ENCODE assay signal across 8 cellular contexts in the genomic region with DNA sequence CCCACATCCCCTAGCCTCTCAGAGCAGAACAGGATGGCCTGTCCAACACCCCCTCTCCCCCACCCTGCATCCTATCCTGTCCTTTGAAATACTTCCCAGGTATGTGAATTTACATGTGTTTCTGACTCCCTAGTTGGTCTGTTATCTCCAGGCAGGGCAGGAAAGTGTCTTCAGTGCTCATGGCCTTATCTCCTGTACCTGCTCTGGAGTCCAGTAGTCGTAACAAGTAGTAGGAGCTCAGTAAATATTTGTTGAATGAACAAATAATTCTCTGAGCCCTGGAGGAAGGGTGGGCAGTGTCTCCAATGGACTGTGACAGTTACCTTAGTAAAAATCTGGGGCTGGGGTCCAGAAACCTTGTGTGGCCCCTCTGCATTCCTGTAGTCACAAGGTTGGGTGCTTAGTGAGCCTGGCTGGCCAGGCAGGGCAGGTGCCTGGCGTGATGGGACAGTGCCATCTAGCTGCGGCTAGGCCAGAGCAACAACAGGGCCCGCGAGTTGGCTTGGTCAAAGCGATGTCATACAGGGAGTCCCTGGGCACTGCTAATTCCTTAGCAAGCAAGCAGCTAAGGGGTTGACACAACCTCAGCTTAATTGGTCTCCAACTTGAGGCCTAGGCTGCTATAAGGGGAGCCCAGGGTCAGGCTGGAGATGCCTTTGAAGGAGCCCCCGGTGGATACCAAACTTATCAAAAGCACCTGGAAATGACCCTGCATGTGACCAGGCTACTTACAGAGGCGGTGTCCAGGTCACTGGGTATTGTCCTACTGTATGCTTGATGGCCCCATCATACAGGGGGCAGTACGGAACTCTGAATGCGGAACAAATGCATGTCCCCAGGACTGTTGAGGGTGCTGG.
A peak's percentile ranks its signal among the peaks of the same experiment; 100 is the strongest.
DNase-seq lines count a peak whose midpoint lies in the region; ATAC-seq and TF ChIP-seq lines count a peak whose summit lies in the region.

No MANE protein-coding gene starts in this region.

- peaks cover 1% of the 10 kb centered on the region for H3K4me1 ChIP-seq in mucosa of descending colon (ENCODE audit: low read depth)

- no peaks in the 10 kb centered on the region for H3K36me3 Mint-ChIP-seq in endothelial cell (ENCODE audit: low read depth, unreplicated experiment)
- no peaks in the 10 kb centered on the region for H3K36me3 Mint-ChIP-seq in stimulated activated naive B cell treated with anti-CD40 and anti-IgM and Interleukin-4, amounts not matched to agents 10 μg/mL and 1 μg/mL and 100 μg/mL, for 72 hours

- H3K4me3 ChIP-seq in mucosa of descending colon, result no peak overlapping the region

- TF ChIP-seq CTCF in endothelial cell (IDR thresholded peaks at IDR 0.05; ENCODE audit: unreplicated experiment) (peak; percentile 29), mucosa of descending colon (IDR thresholded peaks at IDR 0.05) (peak; percentile 64)

- peaks cover 10% of the 10 kb centered on the region for H3K4me1 Mint-ChIP-seq in endothelial cell (ENCODE audit: unreplicated experiment)
- peaks cover 2 to 3% of the 10 kb centered on the region in 2 donors for H3K4me1 Mint-ChIP-seq in stimulated activated naive B cell treated with anti-CD40 and anti-IgM and Interleukin-4, amounts not matched to agents 10 μg/mL and 1 μg/mL and 100 μg/mL, for 72 hours

- H3K27me3 Mint-ChIP-seq in endothelial cell (ENCODE audit: unreplicated experiment), result peaks cover 9% of the 10 kb centered on the region
- peaks cover 7 to 23% of the 10 kb centered on the region in 2 donors for H3K27me3 Mint-ChIP-seq in stimulated activated naive B cell treated with anti-CD40 and anti-IgM and Interleukin-4, amounts not matched to agents 10 μg/mL and 1 μg/mL and 100 μg/mL, for 72 hours

- no peak overlapping the region for H3K27ac Mint-ChIP-seq in endothelial cell (ENCODE audit: unreplicated experiment)
- no peak overlapping the region for H3K27ac Mint-ChIP-seq in stimulated activated naive B cell treated with anti-CD40 and anti-IgM and Interleukin-4, amounts not matched to agents 10 μg/mL and 1 μg/mL and 100 μg/mL, for 72 hours

- no peaks in the 10 kb centered on the region for H3K9me3 Mint-ChIP-seq in endothelial cell (ENCODE audit: unreplicated experiment)
- H3K9me3 Mint-ChIP-seq in stimulated activated naive B cell treated with anti-CD40 and anti-IgM and Interleukin-4, amounts not matched to agents 10 μg/mL and 1 μg/mL and 100 μg/mL, for 72 hours, result no peaks in the 10 kb centered on the region

- no peaks in the 10 kb centered on the region for H3K9me3 ChIP-seq in mucosa of descending colon

- peak; percentile 71 for ATAC-seq in HG03097 (IDR thresholded peaks at IDR 0.05; ENCODE audit: low FRiP score, unreplicated experiment)
- ATAC-seq in mucosa of descending colon, result peak; percentile 96
- peak; percentile 96 to 97 for ATAC-seq in stimulated activated naive B cell treated with anti-CD40 and anti-IgM and Interleukin-4, amounts not matched to agents 10 μg/mL and 1 μg/mL and 100 μg/mL, for 72 hours (replicated peaks)

- no peaks in the 10 kb centered on the region for H3K36me3 ChIP-seq in mucosa of descending colon (ENCODE audit: low read depth)

- no peak overlapping the region for H3K4me3 Mint-ChIP-seq in endothelial cell (ENCODE audit: unreplicated experiment)
- no peak overlapping the region for H3K4me3 Mint-ChIP-seq in stimulated activated naive B cell treated with anti-CD40 and anti-IgM and Interleukin-4, amounts not matched to agents 10 μg/mL and 1 μg/mL and 100 μg/mL, for 72 hours

- DNase-seq in NCI-H748 (lab: John Stamatoyannopoulos, UW; ENCODE audit: unreplicated experiment), result peak; percentile 57
- DNase-seq in NCI-H748 treated with DMSO at 0.1 percent for 48 hours (lab: John Stamatoyannopoulos, UW), result no peak
- DNase-seq in NCI-H510A treated with DMSO at 0.1 percent for 48 hours (lab: John Stamatoyannopoulos, UW), result peak; percentile 72
- peak; percentile 68 to 71 for DNase-seq in activated CD4-positive, alpha-beta T cell treated with anti-CD3 and anti-CD28 coated beads, Interleukin-2, amount 50 U/mL, for 48 hours
- peak; percentile 78 for DNase-seq in endothelial cell (ENCODE audit: low spot score)
- DNase-seq in mucosa of descending colon, result peak; percentile 58 to 85 (median 81)
- peak; percentile 39 for DNase-seq in stimulated activated naive B cell treated with anti-CD40 and anti-IgM and Interleukin-4, amounts not matched to agents 10 μg/mL and 1 μg/mL and 100 μg/mL, for 72 hours

- intact Hi-C loops in mucosa of descending colon (cut with DNase I, micrococcal nuclease), result loop anchor here (5.0 kb wide), 2 partner anchors 82 to 87 kb away; a partner anchor contains a TSS
